1 cellular context compared by ENCODE assay signal in genomic region chr2:48428449-48428848, GRCh38.
A peak's percentile ranks its signal among the peaks of the same experiment; 100 is the strongest.
TF ChIP-seq lines count a peak whose summit lies in the region.

No MANE protein-coding gene starts in this region.

TF ChIP-seq in K562, 482 proteins besides CTCF, POLR2A, EP300 and RAD21:
- 0 out of 4 replicates have a peak, but pooled peaks of 1 of the 2 experiments have one; percentile 3 for TF ChIP-seq RCOR1 (IDR thresholded peaks at IDR 0.05; ENCODE audit: borderline replicate concordance in 1 of 2, low read depth in 2 of 2, low read length in 2 of 2)
- TF ChIP-seq DNMT1 (IDR thresholded peaks at IDR 0.05), result no peak
